Comparison of ENCODE assay signal across 1 cellular context in genomic region chr12:52032431-52032796, GRCh38.
TF ChIP-seq lines count a peak whose summit lies in the region.

No MANE protein-coding gene starts in this region.

TF ChIP-seq in HCT116, 20 proteins besides CTCF, POLR2A, EP300 and RAD21 (continued from another document):
- TF ChIP-seq REST (IDR thresholded peaks at IDR 0.05; ENCODE audit: low read depth) = no peak
- TF ChIP-seq POLR2AphosphoS5 (IDR thresholded peaks at IDR 0.05; ENCODE audit: low read depth, low read length) = no peak
- TF ChIP-seq EZH2 (IDR thresholded peaks at IDR 0.05) = no peak
- no peak for TF ChIP-seq ATF3 (IDR thresholded peaks at IDR 0.05)
- TF ChIP-seq JUND (IDR thresholded peaks at IDR 0.05) = no peak
- no peak for TF ChIP-seq CEBPB (IDR thresholded peaks at IDR 0.05; ENCODE audit: low read depth)
